In the genomic region with DNA sequence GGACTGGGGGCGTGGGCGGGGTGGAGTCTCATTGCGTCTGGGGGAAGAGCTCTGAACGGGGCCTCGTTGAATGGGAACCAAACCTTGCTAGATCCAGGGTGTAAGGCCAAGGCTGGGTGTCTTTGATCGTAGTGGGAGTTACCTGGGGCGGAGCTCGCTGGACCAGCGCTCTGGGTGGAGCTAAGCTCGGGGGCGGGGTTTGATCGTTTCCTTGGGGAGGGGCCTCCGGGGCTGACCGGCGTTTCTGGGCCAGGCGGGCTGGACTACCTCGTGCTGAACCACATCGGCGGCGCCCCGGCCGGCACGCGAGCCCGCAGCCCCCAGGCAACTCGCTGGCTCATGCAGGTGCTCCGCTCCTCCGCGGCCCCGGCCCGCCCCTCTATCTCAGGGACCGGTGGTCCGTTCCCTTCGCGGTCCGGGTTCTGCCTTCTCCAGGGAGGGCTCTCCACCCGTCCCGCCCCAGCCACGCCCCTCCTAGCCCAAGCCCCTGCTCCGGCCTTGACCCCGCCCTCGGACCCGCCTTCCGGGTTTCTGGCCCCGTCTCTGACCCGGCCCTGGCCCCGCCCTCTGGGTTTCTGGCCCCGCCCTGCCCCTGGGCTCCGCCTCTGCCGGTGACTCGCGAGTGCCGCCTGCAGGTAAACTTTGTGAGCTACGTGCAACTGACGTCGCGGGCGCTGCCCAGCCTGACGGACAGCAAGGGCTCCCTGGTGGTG, we compare ENCODE assay signal across 1 cellular context.
TF ChIP-seq lines count a peak whose summit lies in the region.

No MANE protein-coding gene starts in this region.

TF ChIP-seq in GM12878, 131 proteins besides CTCF, POLR2A, EP300 and RAD21 (continued from another document):
- TF ChIP-seq NR2C2 (IDR thresholded peaks at IDR 0.05; ENCODE audit: borderline replicate concordance, control insufficient read depth, insufficient read length, low read depth) = no peak
TF ChIP-seq in GM12878: peak in this region for 16.
